In genomic region chrX:109839694-109840358, GRCh38 we compare ENCODE assay signal across 8 cellular contexts.
DNase-seq lines count a peak whose midpoint lies in the region; ATAC-seq and TF ChIP-seq lines count a peak whose summit lies in the region.
"Had no signal": no experiment of that assay in that cellular context is flagged by ENCODE, and none has a peak within 500 bp of the region (broad histone marks: within the 10 kb centered on the region; RNA-seq: fewer than 3 reads in every experiment).

No MANE protein-coding gene starts in this region.

- H3K4me3 ChIP-seq in OCI-LY3 (ENCODE audit: low read length) (peak overlapping the region; percentile 25; the same call in 1 of the 2 replicates), smooth muscle cell (no peak overlapping the region)

- 44% methylated on average over 9 of the region's 9 CpGs for WGBS in smooth muscle cell (ENCODE audit: low lambda C conversion rate)

- DNase-seq in fibroblast of gingiva (ENCODE audit: low read depth) (peak; percentile 16), smooth muscle cell (lab: John Stamatoyannopoulos, UW; ENCODE audit: unreplicated experiment) (no peak), NCI-H2107 treated with DMSO at 0.1 percent for 48 hours (lab: John Stamatoyannopoulos, UW; ENCODE audit: unreplicated experiment) (no peak)
- DNase-seq: effector memory CD8-positive, alpha-beta T cell had no signal

- no peaks in the 10 kb centered on the region for H3F3A ChIP-seq in smooth muscle cell (ENCODE audit: low read depth)

- no peaks in the 10 kb centered on the region for H3K36me3 ChIP-seq in OCI-LY3 (replicated peaks; ENCODE audit: low read depth, low read length)
- H3K36me3 ChIP-seq in smooth muscle cell (ENCODE audit: low read depth): no peaks in the 10 kb centered on the region

- H3K27ac ChIP-seq in OCI-LY3 (ENCODE audit: low read length) (no peak overlapping the region), smooth muscle cell (ENCODE audit: low read depth) (peak overlapping the region; percentile 96)

- H3K9me3 ChIP-seq in OCI-LY3 (ENCODE audit: insufficient read depth, low read length) (no peaks in the 10 kb centered on the region), smooth muscle cell (replicated peaks; ENCODE audit: low read depth) (no peaks in the 10 kb centered on the region)

- peaks cover 35% of the 10 kb centered on the region for H3K4me1 ChIP-seq in OCI-LY3 (ENCODE audit: low read length)
- peaks cover 16% of the 10 kb centered on the region for H3K4me1 ChIP-seq in smooth muscle cell (ENCODE audit: low read depth)

- no peaks in the 10 kb centered on the region for H4K20me1 ChIP-seq in OCI-LY3 (ENCODE audit: insufficient read depth, low read length)
- no peaks in the 10 kb centered on the region for H4K20me1 ChIP-seq in smooth muscle cell (ENCODE audit: low read depth)

- H3K4me2 ChIP-seq in OCI-LY3 (ENCODE audit: low read length): peak overlapping the region; percentile 58
- H3K4me2 ChIP-seq in smooth muscle cell: peak overlapping the region; percentile 60

- peak; percentile 28 for ATAC-seq in GM21786 (IDR thresholded peaks at IDR 0.05; ENCODE audit: unreplicated experiment)
- ATAC-seq in HG02840 (IDR thresholded peaks at IDR 0.05; ENCODE audit: low FRiP score, unreplicated experiment): no peak
- ATAC-seq in HG02885 (IDR thresholded peaks at IDR 0.05; ENCODE audit: poor library complexity, unreplicated experiment): no peak
- ATAC-seq: effector memory CD8-positive, alpha-beta T cell had no signal

- H3K27me3 ChIP-seq in OCI-LY3 (ENCODE audit: low read depth, low read length) (no peaks in the 10 kb centered on the region), smooth muscle cell (ENCODE audit: low read depth) (no peaks in the 10 kb centered on the region)

- peak overlapping the region; percentile 15; the same call in 1 of the 2 replicates for H2AFZ ChIP-seq in OCI-LY3 (ENCODE audit: low read depth, low read length)
- no peak overlapping the region for H2AFZ ChIP-seq in smooth muscle cell (ENCODE audit: low read depth)

- H3K79me2 ChIP-seq in OCI-LY3 (ENCODE audit: low read length): no peaks in the 10 kb centered on the region
- no peaks in the 10 kb centered on the region for H3K79me2 ChIP-seq in smooth muscle cell (ENCODE audit: low read depth)

- TF ChIP-seq CTCF in OCI-LY3 (IDR thresholded peaks at IDR 0.05; ENCODE audit: low read depth, low read length) (0 out of 2 replicates have a peak, but pooled peaks have one; percentile 4), smooth muscle cell (IDR thresholded peaks at IDR 0.05; ENCODE audit: borderline replicate concordance, insufficient read depth, poor library complexity, severe bottlenecking) (no peak)

- H3K9ac ChIP-seq in OCI-LY3 (ENCODE audit: low read length) (no peak overlapping the region), smooth muscle cell (ENCODE audit: low read depth) (peak overlapping the region; percentile 79)
